Comparison of ENCODE assay signal across 3 cellular contexts in the genomic region with DNA sequence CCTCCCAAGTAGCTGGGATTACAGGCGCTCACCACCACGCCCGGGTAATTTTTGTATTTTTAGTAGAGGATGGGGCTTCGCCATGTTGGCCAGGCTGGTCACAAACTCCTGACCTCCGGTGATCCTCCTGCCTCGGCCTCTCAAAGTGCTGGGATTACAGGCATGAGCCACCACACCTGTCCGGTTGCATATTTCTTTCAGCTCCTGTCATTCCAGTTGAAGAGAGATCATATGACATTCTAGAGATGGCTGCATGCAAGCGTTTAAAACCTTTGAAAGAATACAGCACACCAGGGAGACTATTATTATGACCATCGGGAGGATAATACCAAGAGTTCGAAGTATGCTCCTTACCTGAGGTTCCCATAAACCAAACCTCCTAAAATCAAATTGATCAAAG.
"Had no signal": no experiment of that assay in that cellular context is flagged by ENCODE, and none has a peak within 500 bp of the region (broad histone marks: within the 10 kb centered on the region; RNA-seq: fewer than 3 reads in every experiment).

No MANE protein-coding gene starts in this region.

- DNase-seq: GDM1, GF-D8 had no signal

- H3K4me3 ChIP-seq: GM12878 had no signal

- ATAC-seq: GM12878 had no signal
